29 cellular contexts compared by ENCODE assay signal in genomic region chr17:1912146-1912545, GRCh38.
"Had no signal": no experiment of that assay in that cellular context is flagged by ENCODE, and none has a peak within 500 bp of the region (broad histone marks: within the 10 kb centered on the region; RNA-seq: fewer than 3 reads in every experiment).

No MANE protein-coding gene starts in this region.

- ATAC-seq: activated CD4-positive, CD25-positive, alpha-beta regulatory T cell treated with anti-CD3 and anti-CD28 coated beads, Interleukin-2, amount 50 U/mL, for 24 hours; activated CD8-positive, alpha-beta T cell treated with anti-CD3 and anti-CD28 coated beads for 36 hours; activated T-cell treated with anti-CD3 and anti-CD28 coated beads, Interleukin-2, amount 50 U/mL, for 4 hours; activated T-helper 17 cell treated with anti-CD3 and anti-CD28 coated beads, Interleukin-2, amount 50 U/mL, for 72 hours; T-helper 17 cell had no signal

- H3K4me3 ChIP-seq: coronary artery, dorsolateral prefrontal cortex, esophagus squamous epithelium had no signal

- H3K4me3 Mint-ChIP-seq: activated B cell treated with CpG ODN at 0.5 μM for 24 hours; activated CD8-positive, alpha-beta T cell treated with anti-CD3 and anti-CD28 coated beads for 36 hours; activated naive CD8-positive, alpha-beta T cell; activated T-cell treated with anti-CD3 and anti-CD28 coated beads, Interleukin-2, amount 50 U/mL, for 4 hours; activated T-helper 17 cell treated with anti-CD3 and anti-CD28 coated beads, Interleukin-2, amount 50 U/mL, for 72 hours; central memory CD8-positive, alpha-beta T cell; dendritic cell treated with granulocyte-macrophage colony-stimulating factor and Interleukin-4, amounts not matched to agents 40 ng/mL and 50 ng/mL, for 4 days; T-helper 17 cell; T-helper 2 cell treated with Interferon-gamma antibody and Interleukin-4, amounts not matched to agents 5 μg/mL and 100 μg/mL, for 36 hours had no signal

- H3K27ac Mint-ChIP-seq: activated B cell treated with CpG ODN at 0.5 μM for 24 hours; activated CD8-positive, alpha-beta T cell treated with anti-CD3 and anti-CD28 coated beads for 36 hours; activated naive CD8-positive, alpha-beta T cell; activated T-helper 17 cell treated with anti-CD3 and anti-CD28 coated beads, Interleukin-2, amount 50 U/mL, for 72 hours; dendritic cell treated with granulocyte-macrophage colony-stimulating factor and Interleukin-4, amounts not matched to agents 40 ng/mL and 50 ng/mL, for 4 days; T-helper 17 cell; T-helper 2 cell treated with Interferon-gamma antibody and Interleukin-4, amounts not matched to agents 5 μg/mL and 100 μg/mL, for 36 hours had no signal

- DNase-seq: activated B cell treated with CpG ODN at 0.5 μM for 24 hours; activated CD4-positive, alpha-beta T cell treated with anti-CD3 and anti-CD28 coated beads for 48 hours; activated CD4-positive, alpha-beta T cell treated with anti-CD3 and anti-CD28 coated beads, Interleukin-2, amount 50 U/mL, for 1 hour; activated CD4-positive, alpha-beta T cell treated with anti-CD3 and anti-CD28 coated beads, Interleukin-2, amount 50 U/mL, for 48 hours; activated CD8-positive, alpha-beta memory T cell treated with anti-CD3 and anti-CD28 coated beads for 24 hours; activated CD8-positive, alpha-beta T cell treated with anti-CD3 and anti-CD28 coated beads for 36 hours; activated effector memory CD4-positive, alpha-beta T cell treated with Interleukin-2 at 50 U/mL for 16 hours; activated gamma-delta T cell treated with Interleukin-2 at 50 U/mL for 16 hours; activated naive CD4-positive, alpha-beta T cell treated with anti-CD3 and anti-CD28 coated beads, Interleukin-2, amount 50 U/mL, for 16 hours; activated naive CD4-positive, alpha-beta T cell treated with Interleukin-2 at 50 U/mL for 16 hours; activated T-cell treated with anti-CD3 and anti-CD28 coated beads, Interleukin-2, amount 50 U/mL, for 4 hours; amniotic stem cell; anterior cingulate cortex; brain microvascular endothelial cell; effector CD4-positive, alpha-beta T cell; esophagus squamous epithelium; T-helper 1 cell; T-helper 17 cell; T1000; WERI-Rb-1 had no signal

- H3K36me3 ChIP-seq: brain microvascular endothelial cell, esophagus squamous epithelium, WERI-Rb-1 had no signal

- H3K9me3 Mint-ChIP-seq: activated B cell treated with CpG ODN at 0.5 μM for 24 hours; activated CD8-positive, alpha-beta T cell treated with anti-CD3 and anti-CD28 coated beads for 36 hours; activated T-cell treated with anti-CD3 and anti-CD28 coated beads, Interleukin-2, amount 50 U/mL, for 4 hours; activated T-helper 17 cell treated with anti-CD3 and anti-CD28 coated beads, Interleukin-2, amount 50 U/mL, for 72 hours; central memory CD8-positive, alpha-beta T cell; dendritic cell treated with granulocyte-macrophage colony-stimulating factor and Interleukin-4, amounts not matched to agents 40 ng/mL and 50 ng/mL, for 4 days; T-helper 2 cell treated with Interferon-gamma antibody and Interleukin-4, amounts not matched to agents 5 μg/mL and 100 μg/mL, for 36 hours had no signal

- H3K4me1 Mint-ChIP-seq: activated T-helper 17 cell treated with anti-CD3 and anti-CD28 coated beads, Interleukin-2, amount 50 U/mL, for 72 hours had no signal

- H3K9me3 ChIP-seq: esophagus squamous epithelium had no signal

- H3K27ac ChIP-seq: brain microvascular endothelial cell, coronary artery, dorsolateral prefrontal cortex, epithelial cell of prostate, esophagus squamous epithelium, WERI-Rb-1 had no signal
